8 cellular contexts compared by ENCODE assay signal in genomic region chr9:83062653-83063527, GRCh38. TPM values are rescaled to one million over a fixed set of nuclear protein-coding genes. Genes with fewer than 3 reads are reported as not detected.
DNase-seq lines count a peak whose midpoint lies in the region; ATAC-seq, FAIRE-seq and TF ChIP-seq lines count a peak whose summit lies in the region.

Gene RASEF, minus strand, starts transcription at chr9:83063142. Its CDS starts 275 bp downstream, at chr9:83062867.

- in situ Hi-C loops in brain microvascular endothelial cell (cut with HindIII; ENCODE audit: low pct_ligation_motif_present, low sequenced_read_pairs) = no loop called here

- peak; percentile 78 for ATAC-seq in lung (ENCODE audit: insufficient read depth, low FRiP score)

- TF ChIP-seq CTCF in AG10803 (conservative IDR thresholded peaks at IDR 0.05; ENCODE audit: low read length) = no peak
- peak; percentile 16 for TF ChIP-seq CTCF in brain microvascular endothelial cell (IDR thresholded peaks at IDR 0.05; ENCODE audit: low read depth, low read length, missing control alignments)
- TF ChIP-seq CTCF in lung (IDR thresholded peaks at IDR 0.05; ENCODE audit: control extremely low read depth, extremely low read depth) = no peak

- peak within 1 kb of the TSS; percentile 31 for H3K4me3 ChIP-seq in AG10803 (ENCODE audit: low read length)
- peak within 1 kb of the TSS; percentile 41 for H3K4me3 ChIP-seq in MG63
- H3K4me3 ChIP-seq in brain microvascular endothelial cell (ENCODE audit: low read depth, low read length) = peak within 1 kb of the TSS; percentile 52
- H3K4me3 ChIP-seq in lung = peak within 1 kb of the TSS; percentile 42
- no peak within 1 kb of the TSS for H3K4me3 ChIP-seq in effector memory CD4-positive, alpha-beta T cell (ENCODE audit: insufficient read depth, low read depth, low read length, poor library complexity, severe bottlenecking)

- FAIRE-seq in H54 (lab: Jason Lieb, UNC) = no peak

- H3K9me3 ChIP-seq in MG63 (no peaks in the 10 kb centered on the region), lung (ENCODE audit: control insufficient read depth in 2 of 2, insufficient read depth in 1 of 2, low read length in 1 of 2) (peaks cover 6% of the 10 kb centered on the region in 2 donors)
- H3K9me3 ChIP-seq in effector memory CD4-positive, alpha-beta T cell (ENCODE audit: control insufficient read depth, low read length) = no peaks in the 10 kb centered on the region

- H3K27ac ChIP-seq in brain microvascular endothelial cell (no peak within 1 kb of the TSS), lung (ENCODE audit: low read depth in 1 of 2, low read length in 1 of 2) (peak within 1 kb of the TSS in 1 of 2 donors; percentile 54)
- H3K27ac ChIP-seq in effector memory CD4-positive, alpha-beta T cell (ENCODE audit: insufficient read depth, low read length, poor library complexity, severe bottlenecking) = no peak within 1 kb of the TSS

- H3K4me1 ChIP-seq in lung (ENCODE audit: control insufficient read depth in 2 of 2, insufficient read depth in 2 of 2, low read length in 2 of 2) = peaks cover 0 to 6% of the 10 kb centered on the region in 2 donors
- H3K4me1 ChIP-seq in effector memory CD4-positive, alpha-beta T cell (ENCODE audit: control insufficient read depth, insufficient read depth, low read length, poor library complexity, severe bottlenecking) = no peaks in the 10 kb centered on the region

- H3K36me3 ChIP-seq in MG63 = no peaks in the 10 kb centered on the region
- H3K36me3 ChIP-seq in brain microvascular endothelial cell (replicated peaks) = no peaks in the 10 kb centered on the region
- H3K36me3 ChIP-seq in lung (ENCODE audit: control insufficient read depth in 2 of 2, insufficient read depth in 2 of 2, low read length in 2 of 2) = no peaks in the 10 kb centered on the region
- no peaks in the 10 kb centered on the region for H3K36me3 ChIP-seq in effector memory CD4-positive, alpha-beta T cell (ENCODE audit: control insufficient read depth, insufficient read depth, low read length)

- H3K27me3 ChIP-seq in MG63 (no peaks in the 10 kb centered on the region), brain microvascular endothelial cell (replicated peaks) (peaks cover 28% of the 10 kb centered on the region), lung (ENCODE audit: control insufficient read depth, insufficient read depth) (no peaks in the 10 kb centered on the region)
- no peaks in the 10 kb centered on the region for H3K27me3 ChIP-seq in effector memory CD4-positive, alpha-beta T cell (replicated peaks; ENCODE audit: control insufficient read depth, insufficient read depth, low read length, poor library complexity, severe bottlenecking)

- 2 to 3% methylated on average over 73 to 98 of the region's 98 CpGs for WGBS in lung, 2 donors

- DNase-seq in AG10803 (ENCODE audit: low read depth) (no peak), MG63 (peak; percentile 37), brain microvascular endothelial cell (no peak), lung (ENCODE audit: low spot score) (peak; percentile 82), SHP77 (lab: John Stamatoyannopoulos, UW) (no peak), H54 (ENCODE audit: insufficient read length, low spot score) (no peak), GM19238 (ENCODE audit: insufficient read length, low spot score) (no peak)
- DNase-seq in effector memory CD4-positive, alpha-beta T cell = no peak

- TF ChIP-seq POLR2A in H54 (IDR thresholded peaks at IDR 0.05; ENCODE audit: low read depth, low read length) = no peak

RNA-seq across cellular contexts. Expression of gene RASEF, which starts in this region (rescaled TPM):
- 0.92 TPM in 1 of 2 replicates, not detected in the other for total RNA-seq in MG63 (2014; rRNA removed; shearing (Covaris generic); ENCODE audit: low replicate concordance)
- total RNA-seq in lung = 10 to 100 TPM; 12.4 to 23.6 TPM
- polyA plus RNA-seq in lung = 1 to 10 TPM; 5.2 to 6.4 TPM

Comparison
In these comparisons a context has a peak if more than half of its experiments do, and no peak if none do; other contexts are left out.
1. Peak in DNase-seq and H3K4me3 ChIP-seq in MG63; RNA of the gene not detected or under 1 TPM.